Comparison of ENCODE assay signal across 1 cellular context in the genomic region with DNA sequence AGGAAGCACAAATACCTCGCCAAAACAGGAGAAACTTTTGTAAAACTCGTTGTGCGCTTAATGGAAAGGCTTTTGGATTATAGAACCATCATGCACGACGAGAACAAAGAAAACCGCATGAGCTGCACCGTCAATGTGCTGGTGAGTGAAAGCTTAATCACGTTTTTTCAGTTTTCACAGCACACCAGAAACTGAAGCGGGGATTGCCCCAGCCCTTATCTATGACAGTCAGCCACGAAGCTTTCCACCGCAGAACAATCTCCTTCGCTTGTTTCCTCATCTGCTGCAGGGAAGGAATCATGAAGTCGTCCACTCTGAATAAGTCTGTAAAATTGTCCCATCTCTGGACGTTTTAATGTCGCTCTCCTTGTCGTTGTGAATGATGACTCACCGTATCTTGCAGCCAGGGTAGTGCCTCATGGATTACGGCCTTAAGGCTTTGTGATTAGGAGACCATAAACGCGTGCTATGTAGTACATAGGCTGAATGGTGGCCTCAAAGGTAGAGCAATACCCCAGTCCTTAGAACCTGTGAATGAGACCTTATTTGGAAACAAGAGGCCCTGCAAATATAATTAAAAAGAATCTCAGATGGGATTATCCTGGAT.
TF ChIP-seq lines count a peak whose summit lies in the region.

No MANE protein-coding gene starts in this region.

TF ChIP-seq in GM12878, 131 proteins besides CTCF, POLR2A, EP300 and RAD21:
- TF ChIP-seq, protein P1, sequence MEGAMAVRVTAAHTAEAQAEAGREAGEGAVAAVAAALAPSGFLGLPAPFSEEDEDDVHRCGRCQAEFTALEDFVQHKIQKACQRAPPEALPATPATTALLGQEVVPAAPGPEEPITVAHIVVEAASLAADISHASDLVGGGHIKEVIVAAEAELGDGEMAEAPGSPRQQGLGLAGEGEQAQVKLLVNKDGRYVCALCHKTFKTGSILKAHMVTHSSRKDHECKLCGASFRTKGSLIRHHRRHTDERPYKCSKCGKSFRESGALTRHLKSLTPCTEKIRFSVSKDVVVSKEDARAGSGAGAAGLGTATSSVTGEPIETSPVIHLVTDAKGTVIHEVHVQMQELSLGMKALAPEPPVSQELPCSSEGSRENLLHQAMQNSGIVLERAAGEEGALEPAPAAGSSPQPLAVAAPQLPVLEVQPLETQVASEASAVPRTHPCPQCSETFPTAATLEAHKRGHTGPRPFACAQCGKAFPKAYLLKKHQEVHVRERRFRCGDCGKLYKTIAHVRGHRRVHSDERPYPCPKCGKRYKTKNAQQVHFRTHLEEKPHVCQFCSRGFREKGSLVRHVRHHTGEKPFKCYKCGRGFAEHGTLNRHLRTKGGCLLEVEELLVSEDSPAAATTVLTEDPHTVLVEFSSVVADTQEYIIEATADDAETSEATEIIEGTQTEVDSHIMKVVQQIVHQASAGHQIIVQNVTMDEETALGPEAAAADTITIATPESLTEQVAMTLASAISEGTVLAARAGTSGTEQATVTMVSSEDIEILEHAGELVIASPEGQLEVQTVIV (IDR thresholded peaks at IDR 0.05; ENCODE audit: borderline replicate concordance, partially characterized antibody) = no peak
- no peak for TF ChIP-seq HDAC2 (IDR thresholded peaks at IDR 0.05)
- peak; percentile 79 to 90 for TF ChIP-seq BHLHE40 (IDR thresholded peaks at IDR 0.05; ENCODE audit: borderline replicate concordance in 1 of 2, low read depth in 2 of 2, low read length in 1 of 2)
- 0 out of 2 replicates have a peak, but pooled peaks have one; percentile 24 for TF ChIP-seq IKZF1 (conservative IDR thresholded peaks at IDR 0.05)
- no peak for TF ChIP-seq NR2F1 (conservative IDR thresholded peaks at IDR 0.05)
